Comparison of ENCODE assay signal across 1 cellular context in the genomic region with DNA sequence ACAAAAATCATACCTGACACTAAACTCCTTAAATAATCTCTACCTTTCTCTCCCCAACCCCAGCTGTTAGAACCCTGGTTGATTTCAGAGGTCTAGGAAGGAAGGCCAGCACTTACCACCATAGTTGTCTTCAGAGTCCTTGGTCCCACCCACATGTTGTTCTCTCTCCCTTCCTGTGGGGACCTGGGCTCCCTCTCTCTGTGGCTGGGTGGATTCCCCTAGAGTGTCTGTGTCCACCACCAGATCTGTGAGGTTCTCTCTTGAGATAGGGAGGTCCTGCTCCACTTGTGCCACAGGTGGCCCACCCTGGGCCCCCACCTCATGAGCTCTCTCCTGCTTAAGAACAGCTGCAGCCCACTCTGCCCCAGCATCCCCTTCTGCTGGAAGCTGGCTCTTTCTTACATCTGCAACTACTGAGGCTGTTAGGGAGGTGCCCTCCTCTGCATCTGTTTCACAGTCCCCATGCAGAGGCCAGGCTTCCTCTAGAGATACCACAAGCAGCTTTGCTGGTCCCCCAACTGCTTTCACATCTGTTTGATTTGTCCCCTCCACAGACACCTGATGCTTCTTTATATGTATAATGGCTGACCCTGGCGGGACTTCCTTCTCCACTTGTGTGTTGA.
TF ChIP-seq lines count a peak whose summit lies in the region.

No MANE protein-coding gene starts in this region.

TF ChIP-seq in GM12878, 131 proteins besides CTCF, POLR2A, EP300 and RAD21:
- TF ChIP-seq RUNX3 (IDR thresholded peaks at IDR 0.05; ENCODE audit: low read length) (peak; percentile 76), YY1 (IDR thresholded peaks at IDR 0.05; ENCODE audit: low read depth, low read length) (peak; percentile 46; the same call in 1 of the 2 replicates), CREM (IDR thresholded peaks at IDR 0.05; ENCODE audit: low read depth) (0 out of 2 replicates have a peak, but pooled peaks have one; percentile 9), BMI1 (IDR thresholded peaks at IDR 0.05; ENCODE audit: borderline replicate concordance) (no peak), NRF1 (conservative IDR thresholded peaks at IDR 0.05; ENCODE audit: low read depth, low read length) (no peak)
- TF ChIP-seq, protein P1, sequence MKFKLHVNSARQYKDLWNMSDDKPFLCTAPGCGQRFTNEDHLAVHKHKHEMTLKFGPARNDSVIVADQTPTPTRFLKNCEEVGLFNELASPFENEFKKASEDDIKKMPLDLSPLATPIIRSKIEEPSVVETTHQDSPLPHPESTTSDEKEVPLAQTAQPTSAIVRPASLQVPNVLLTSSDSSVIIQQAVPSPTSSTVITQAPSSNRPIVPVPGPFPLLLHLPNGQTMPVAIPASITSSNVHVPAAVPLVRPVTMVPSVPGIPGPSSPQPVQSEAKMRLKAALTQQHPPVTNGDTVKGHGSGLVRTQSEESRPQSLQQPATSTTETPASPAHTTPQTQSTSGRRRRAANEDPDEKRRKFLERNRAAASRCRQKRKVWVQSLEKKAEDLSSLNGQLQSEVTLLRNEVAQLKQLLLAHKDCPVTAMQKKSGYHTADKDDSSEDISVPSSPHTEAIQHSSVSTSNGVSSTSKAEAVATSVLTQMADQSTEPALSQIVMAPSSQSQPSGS (IDR thresholded peaks at IDR 0.05; ENCODE audit: low read length) = no peak
- TF ChIP-seq, protein P2, sequence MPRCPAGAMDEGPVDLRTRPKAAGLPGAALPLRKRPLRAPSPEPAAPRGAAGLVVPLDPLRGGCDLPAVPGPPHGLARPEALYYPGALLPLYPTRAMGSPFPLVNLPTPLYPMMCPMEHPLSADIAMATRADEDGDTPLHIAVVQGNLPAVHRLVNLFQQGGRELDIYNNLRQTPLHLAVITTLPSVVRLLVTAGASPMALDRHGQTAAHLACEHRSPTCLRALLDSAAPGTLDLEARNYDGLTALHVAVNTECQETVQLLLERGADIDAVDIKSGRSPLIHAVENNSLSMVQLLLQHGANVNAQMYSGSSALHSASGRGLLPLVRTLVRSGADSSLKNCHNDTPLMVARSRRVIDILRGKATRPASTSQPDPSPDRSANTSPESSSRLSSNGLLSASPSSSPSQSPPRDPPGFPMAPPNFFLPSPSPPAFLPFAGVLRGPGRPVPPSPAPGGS (IDR thresholded peaks at IDR 0.05; ENCODE audit: borderline replicate concordance, insufficient read depth, low read depth, low read length, poor library complexity, severe bottlenecking) = peak; percentile 30
TF ChIP-seq in GM12878: peak in this region for 4.
